Comparison of ENCODE assay signal across 7 cellular contexts in genomic region chr4:146482788-146483187, GRCh38.
"Had no signal": no experiment of that assay in that cellular context is flagged by ENCODE, and none has a peak within 500 bp of the region (broad histone marks: within the 10 kb centered on the region; RNA-seq: fewer than 3 reads in every experiment).

No MANE protein-coding gene starts in this region.

- H3K27ac ChIP-seq: HL-60 had no signal

- DNase-seq: IMR-90, KBM-7, KG1 had no signal

- FAIRE-seq: HepG2, HTR-8/SVneo, K562 had no signal

- H3K4me3 ChIP-seq: K562 had no signal

- ATAC-seq: HepG2, K562 had no signal
